ENCODE assay signal across 8 cellular contexts in genomic region chr17:78862073-78863023, GRCh38. TPM values are rescaled to one million over a fixed set of nuclear protein-coding genes. Genes with fewer than 3 reads are reported as not detected.
DNase-seq lines count a peak whose midpoint lies in the region; ATAC-seq and TF ChIP-seq lines count a peak whose summit lies in the region.

No MANE protein-coding gene starts in this region.

- peak overlapping the region; percentile 99 for H3K27ac Mint-ChIP-seq in osteocyte (ENCODE audit: unreplicated experiment)
- H3K27ac Mint-ChIP-seq in activated CD4-positive, alpha-beta memory T cell treated with anti-CD3 and anti-CD28 coated beads for 36 hours: no peak overlapping the region

- H3K9me3 ChIP-seq in Peyer's patch (no peaks in the 10 kb centered on the region), WERI-Rb-1 (ENCODE audit: severe bottlenecking) (no peaks in the 10 kb centered on the region)

- H3K36me3 Mint-ChIP-seq in osteocyte (ENCODE audit: unreplicated experiment): peaks cover 21% of the 10 kb centered on the region
- H3K36me3 Mint-ChIP-seq in activated CD4-positive, alpha-beta memory T cell treated with anti-CD3 and anti-CD28 coated beads for 36 hours: no peaks in the 10 kb centered on the region

- no peaks in the 10 kb centered on the region for H3K9me3 Mint-ChIP-seq in osteocyte (ENCODE audit: unreplicated experiment)
- H3K9me3 Mint-ChIP-seq in activated CD4-positive, alpha-beta memory T cell treated with anti-CD3 and anti-CD28 coated beads for 36 hours: no peaks in the 10 kb centered on the region

- H3K36me3 ChIP-seq in Peyer's patch (peaks cover 0 to 2% (median 0%) of the 10 kb centered on the region in 3 donors), WERI-Rb-1 (peaks cover 28% of the 10 kb centered on the region)

- H3K4me1 Mint-ChIP-seq in osteocyte (ENCODE audit: unreplicated experiment): peaks cover 46% of the 10 kb centered on the region
- H3K4me1 Mint-ChIP-seq in activated CD4-positive, alpha-beta memory T cell treated with anti-CD3 and anti-CD28 coated beads for 36 hours (ENCODE audit: low read depth): peaks cover 3% of the 10 kb centered on the region

- TF ChIP-seq POLR2A in Peyer's patch (IDR thresholded peaks at IDR 0.05): no peak

- TF ChIP-seq CTCF in Peyer's patch (IDR thresholded peaks at IDR 0.05) (no peak), osteocyte (IDR thresholded peaks at IDR 0.05) (no peak), WERI-Rb-1 (IDR thresholded peaks at IDR 0.05; ENCODE audit: low read depth, low read length) (no peak)

- CTCF ChIA-PET in activated CD4-positive, alpha-beta memory T cell treated with anti-CD3 and anti-CD28 coated beads for 36 hours (lab: Charles Lee): interaction anchor here (1.0 to 1.6 kb wide), 3 partner anchors 19 to 110 kb away, joined by 3 to 5 read pairs (median 5); no protein-coding TSS in a partner anchor

- ATAC-seq in esophagus mucosa (peak; percentile 88), HG02571 (IDR thresholded peaks at IDR 0.05; ENCODE audit: unreplicated experiment) (no peak), HG03139 (IDR thresholded peaks at IDR 0.05; ENCODE audit: unreplicated experiment) (no peak)

- intact Hi-C loops in activated CD4-positive, alpha-beta memory T cell treated with anti-CD3 and anti-CD28 coated beads for 36 hours (cut with micrococcal nuclease): loop anchor here (10.0 kb wide), 1 partner anchor 62 kb away; the partner anchor contains the start of gene TIMP2

- H3K4me3 ChIP-seq in Peyer's patch (no peak overlapping the region), WERI-Rb-1 (ENCODE audit: low read depth, low read length) (no peak overlapping the region)

- peak; percentile 95 for DNase-seq in CD1c-positive myeloid dendritic cell (ENCODE audit: extremely low spot score)
- DNase-seq in Peyer's patch: peak in 2 of 3 donors; percentile 37 to 83
- DNase-seq in osteocyte (ENCODE audit: extremely low spot score, unreplicated experiment): peak; percentile 94
- DNase-seq in WERI-Rb-1: no peak
- DNase-seq in activated CD4-positive, alpha-beta memory T cell treated with anti-CD3 and anti-CD28 coated beads for 36 hours: no peak

- H3K4me1 ChIP-seq in Peyer's patch: peaks cover 0 to 7% (median 0%) of the 10 kb centered on the region in 4 donors

- H3K27me3 ChIP-seq in Peyer's patch (no peaks in the 10 kb centered on the region), WERI-Rb-1 (ENCODE audit: insufficient read depth, low read depth, severe bottlenecking) (no peaks in the 10 kb centered on the region)

- H3K4me3 Mint-ChIP-seq in osteocyte (ENCODE audit: unreplicated experiment): peak overlapping the region; percentile 50
- H3K4me3 Mint-ChIP-seq in activated CD4-positive, alpha-beta memory T cell treated with anti-CD3 and anti-CD28 coated beads for 36 hours: no peak overlapping the region

- POLR2A ChIA-PET in activated CD4-positive, alpha-beta memory T cell treated with anti-CD3 and anti-CD28 coated beads for 36 hours (lab: Charles Lee): no interaction called here

- H3K27me3 Mint-ChIP-seq in osteocyte (ENCODE audit: unreplicated experiment): no peaks in the 10 kb centered on the region
- peaks cover 7% of the 10 kb centered on the region for H3K27me3 Mint-ChIP-seq in activated CD4-positive, alpha-beta memory T cell treated with anti-CD3 and anti-CD28 coated beads for 36 hours

- H3K27ac ChIP-seq in Peyer's patch (peak overlapping the region; percentile 27 to 80 (median 64)), WERI-Rb-1 (no peak overlapping the region)

RNA-seq across cellular contexts. Expression of gene USP36, which starts 21.7 kb away (rescaled TPM):
- total RNA-seq in Peyer's patch: 100 to 1,000 TPM in 1 of 4 donors, 10 to 100 TPM in 3; 20.7 to 130 (median 59.9) TPM
- total RNA-seq in esophagus mucosa: 26.4 TPM
- total RNA-seq in osteocyte: 56.2 and 66.7 TPM in 2 replicates
- 10 to 100 TPM; 71.2 to 74.3 TPM for total RNA-seq in activated CD4-positive, alpha-beta memory T cell treated with anti-CD3 and anti-CD28 coated beads for 36 hours

RNA-seq across cellular contexts. Expression of gene CEP295NL, which starts 40.7 kb away (rescaled TPM):
- total RNA-seq in Peyer's patch (10 to 100 TPM in 2 of 4 donors, 1 to 10 TPM in 2; 1.1 to 45.4 (median 9.1) TPM), esophagus mucosa (1.7 TPM), osteocyte (7.3 and 9.2 TPM in 2 replicates)
- total RNA-seq in activated CD4-positive, alpha-beta memory T cell treated with anti-CD3 and anti-CD28 coated beads for 36 hours: not detected

Comparison
In these comparisons a context has a peak if more than half of its experiments do, and no peak if none do; other contexts are left out.
1. DNase-seq: peak in CD1c-positive myeloid dendritic cell (single experiment), Peyer's patch (2 of 3) and osteocyte (single experiment); none in WERI-Rb-1 (single experiment) and activated CD4-positive, alpha-beta memory T cell treated with anti-CD3 and anti-CD28 coated beads for 36 hours (single experiment).